In genomic region chr6:88008821-88009220, GRCh38 we compare ENCODE assay signal across 12 cellular contexts. TPM values are rescaled to one million over a fixed set of nuclear protein-coding genes. Genes with fewer than 3 reads are reported as not detected.
DNase-seq lines count a peak whose midpoint lies in the region; ATAC-seq and TF ChIP-seq lines count a peak whose summit lies in the region.
"Had no signal": no experiment of that assay in that cellular context is flagged by ENCODE, and none has a peak within 500 bp of the region (broad histone marks: within the 10 kb centered on the region; RNA-seq: fewer than 3 reads in every experiment).

No MANE protein-coding gene starts in this region.

- ATAC-seq in GM21423 (IDR thresholded peaks at IDR 0.05; ENCODE audit: unreplicated experiment) (no peak), GM19452 (IDR thresholded peaks at IDR 0.05; ENCODE audit: unreplicated experiment) (no peak), GM18873 (IDR thresholded peaks at IDR 0.05; ENCODE audit: low FRiP score, unreplicated experiment) (no peak)
- ATAC-seq: T-helper 17 cell had no signal

- no peak for TF ChIP-seq CTCF in astrocyte of the spinal cord (IDR thresholded peaks at IDR 0.05; ENCODE audit: low read depth, low read length)

- DNase-seq in A172 (ENCODE audit: low spot score) = peak; percentile 10
- peak; percentile 18 for DNase-seq in HS-5 (ENCODE audit: low read depth)
- peak; percentile 22 for DNase-seq in astrocyte of the spinal cord (ENCODE audit: low read depth, low spot score)
- peak; percentile 88 for DNase-seq in kidney glomerular epithelial cell (lab: John Stamatoyannopoulos, UW)
- no peak for DNase-seq in activated gamma-delta T cell (lab: John Stamatoyannopoulos, UW)
- DNase-seq: hypothalamus, spleen, T-helper 17 cell had no signal

- no peak overlapping the region for H3K4me3 ChIP-seq in astrocyte of the spinal cord (ENCODE audit: low read depth, low read length)
- H3K4me3 ChIP-seq: esophagus muscularis mucosa, spleen had no signal

- in situ Hi-C loops in astrocyte of the spinal cord (cut with HindIII; ENCODE audit: low sequenced_read_pairs) = no loop called here

RNA-seq across cellular contexts. Expression of gene SPACA1, which starts 38.8 kb away (rescaled TPM):
- not detected in 2 replicates for total RNA-seq in A172 (2014; rRNA removed; shearing (Covaris generic))
- total RNA-seq: esophagus muscularis mucosa, spleen, T-helper 17 cell had no signal
